In genomic region chr15:40695469-40695910, GRCh38 we compare ENCODE assay signal across 8 cellular contexts. TPM values are rescaled to one million over a fixed set of nuclear protein-coding genes. Genes with fewer than 3 reads are reported as not detected.
DNase-seq lines count a peak whose midpoint lies in the region; TF ChIP-seq lines count a peak whose summit lies in the region.

No MANE protein-coding gene starts in this region.

- H3K27ac Mint-ChIP-seq in H9 = peak overlapping the region in 2 of 3 experiments; percentile 88 to 99; a peak in 5 of 7 replicates

- H4K5ac ChIP-seq in H9 (ENCODE audit: insufficient read length, low read depth, low read length) = no peak overlapping the region

- H3K4me3 ChIP-seq in OCI-LY1 (ENCODE audit: low read depth, low read length, poor library complexity, severe bottlenecking) = peak overlapping the region; percentile 92
- peak overlapping the region; percentile 89 for H3K4me3 ChIP-seq in effector memory CD4-positive, alpha-beta T cell (ENCODE audit: insufficient read depth, low read depth, low read length, poor library complexity, severe bottlenecking)
- peak overlapping the region; percentile 94 to 99 for H3K4me3 ChIP-seq in muscle layer of duodenum (ENCODE audit: low read depth in 1 of 2, low read length in 2 of 2)

- H4K20me1 ChIP-seq in H9 (ENCODE audit: control insufficient read depth, insufficient read depth, insufficient read length) = no peaks in the 10 kb centered on the region
- no peaks in the 10 kb centered on the region for H4K20me1 ChIP-seq in OCI-LY1 (ENCODE audit: insufficient read depth, low read length)

- H3F3A ChIP-seq in OCI-LY1 (ENCODE audit: insufficient read depth, low read length) = no peaks in the 10 kb centered on the region; the same call in 1 of the 2 replicates

- H3K4me2 ChIP-seq in H9 (ENCODE audit: insufficient read depth, insufficient read length, low read length) = peak overlapping the region; percentile 83
- peak overlapping the region; percentile 87 for H3K4me2 ChIP-seq in OCI-LY1 (ENCODE audit: low read length)

- H3K23me2 ChIP-seq in H9 (ENCODE audit: insufficient read length, low read depth, low read length, poor library complexity, severe bottlenecking) = no peaks in the 10 kb centered on the region

- H3K79me1 ChIP-seq in H9 (ENCODE audit: insufficient read depth, low read depth, low read length, poor library complexity, severe bottlenecking) = no peaks in the 10 kb centered on the region

- peak overlapping the region; percentile 87 to 98 for H3K4me3 Mint-ChIP-seq in H9

- WGBS in H9 (ENCODE audit: extremely low coverage, insufficient read length, low lambda C conversion rate) = no CpG with 5 or more reads among the region's 25 CpGs

- H3K4me1 Mint-ChIP-seq in H9 = peaks cover 7 to 17% of the 10 kb centered on the region in 2 experiments

- no peak overlapping the region for H2BK15ac ChIP-seq in H9 (ENCODE audit: low read depth, low read length)

- peak overlapping the region; percentile 68 for H3K9ac ChIP-seq in H9 (ENCODE audit: extremely low read depth, insufficient read length, low read length)
- peak overlapping the region; percentile 85 for H3K9ac ChIP-seq in OCI-LY1 (ENCODE audit: low read length)

- H2BK120ac ChIP-seq in H9 (ENCODE audit: low read depth, low read length, poor library complexity, severe bottlenecking) = no peak overlapping the region

- H2BK12ac ChIP-seq in H9 (ENCODE audit: insufficient read length, low read depth, low read length) = no peak overlapping the region

- H3K14ac ChIP-seq in H9 (ENCODE audit: insufficient read depth, low read length) = peak overlapping the region; percentile 93

- peaks cover 8 to 34% (median 26%) of the 10 kb centered on the region in 3 experiments; a peak in 6 of 7 replicates for H3K36me3 Mint-ChIP-seq in H9 (ENCODE audit: insufficient read depth in 1 of 3, low read depth in 3 of 3)

- H4K8ac ChIP-seq in H9 (replicated peaks; ENCODE audit: insufficient read length, low read depth, low read length) = no peak overlapping the region

- H3K79me2 ChIP-seq in H9 (ENCODE audit: insufficient read depth, low read length) = no peaks in the 10 kb centered on the region; the same call in 1 of the 2 replicates
- peaks cover 11% of the 10 kb centered on the region for H3K79me2 ChIP-seq in OCI-LY1 (ENCODE audit: insufficient read depth, low read length)

- no peak overlapping the region for H3K56ac ChIP-seq in H9 (ENCODE audit: insufficient read length, low read depth, low read length)

- no peak overlapping the region for H4K91ac ChIP-seq in H9 (ENCODE audit: insufficient read length, low read depth, low read length)

- peaks cover 20% of the 10 kb centered on the region for H3K36me3 ChIP-seq in OCI-LY1 (ENCODE audit: insufficient read depth, low read length)
- no peaks in the 10 kb centered on the region for H3K36me3 ChIP-seq in effector memory CD4-positive, alpha-beta T cell (ENCODE audit: control insufficient read depth, insufficient read depth, low read length)
- H3K36me3 ChIP-seq in muscle layer of duodenum (ENCODE audit: control insufficient read depth in 1 of 2, insufficient read depth in 2 of 2, low read length in 2 of 2) = peaks cover 0 to 4% of the 10 kb centered on the region in 2 donors

- H3K9me3 ChIP-seq in H9 (ENCODE audit: control insufficient read depth, low read depth, low read length) (no peaks in the 10 kb centered on the region), OCI-LY1 (ENCODE audit: low read length) (no peaks in the 10 kb centered on the region), muscle layer of duodenum (ENCODE audit: control insufficient read depth in 1 of 2, low read length in 2 of 2) (no peaks in the 10 kb centered on the region)
- no peaks in the 10 kb centered on the region for H3K9me3 ChIP-seq in effector memory CD4-positive, alpha-beta T cell (ENCODE audit: control insufficient read depth, low read length)

- H3K27ac ChIP-seq in H9 (ENCODE audit: insufficient read length, low read depth, low read length) (peak overlapping the region; percentile 41), OCI-LY1 (ENCODE audit: low read depth, low read length, poor library complexity, severe bottlenecking) (peak overlapping the region; percentile 91), muscle layer of duodenum (ENCODE audit: low read length) (no peak overlapping the region), caudate nucleus (ENCODE audit: low read depth, low read length) (no peak overlapping the region)
- peak overlapping the region; percentile 94 for H3K27ac ChIP-seq in effector memory CD4-positive, alpha-beta T cell (ENCODE audit: insufficient read depth, low read length, poor library complexity, severe bottlenecking)

- H2AK5ac ChIP-seq in H9 (ENCODE audit: insufficient read length, low read length) = no peak overlapping the region

- peak overlapping the region; percentile 49 for H3K18ac ChIP-seq in H9 (ENCODE audit: insufficient read length, low read depth, low read length)

- TF ChIP-seq CTCF in GM10266 (IDR thresholded peaks at IDR 0.05; ENCODE audit: control insufficient read depth, insufficient read depth, low read depth, missing control alignments) (no peak), H9 (conservative IDR thresholded peaks at IDR 0.05) (no peak), OCI-LY1 (IDR thresholded peaks at IDR 0.05; ENCODE audit: low read length) (no peak)

- peak; percentile 35 for DNase-seq in GM10266 (ENCODE audit: extremely low spot score)
- DNase-seq in H9 = no peak
- no peak for DNase-seq in effector memory CD4-positive, alpha-beta T cell
- DNase-seq in NCI-H1105 treated with DMSO at 0.1 percent for 48 hours (lab: John Stamatoyannopoulos, UW) = no peak
- no peak for DNase-seq in Kasumi-1 (lab: John Stamatoyannopoulos, UW)
- no peak for DNase-seq in caudate nucleus (lab: John Stamatoyannopoulos, UW)

- H3K4me1 ChIP-seq in H9 (ENCODE audit: insufficient read depth, low read length) = no peaks in the 10 kb centered on the region; the same call in 1 of the 2 replicates
- peaks cover 18% of the 10 kb centered on the region for H3K4me1 ChIP-seq in OCI-LY1 (ENCODE audit: insufficient read depth, low read length, severe bottlenecking)
- peaks cover 7% of the 10 kb centered on the region for H3K4me1 ChIP-seq in effector memory CD4-positive, alpha-beta T cell (ENCODE audit: control insufficient read depth, insufficient read depth, low read length, poor library complexity, severe bottlenecking)
- peaks cover 3 to 6% of the 10 kb centered on the region in 2 donors for H3K4me1 ChIP-seq in muscle layer of duodenum (ENCODE audit: control insufficient read depth in 1 of 2, insufficient read depth in 2 of 2, low read length in 2 of 2)

- no peak overlapping the region for H2BK20ac ChIP-seq in H9 (ENCODE audit: low read depth, low read length, poor library complexity, severe bottlenecking)

- no peak overlapping the region for H2BK5ac ChIP-seq in H9 (ENCODE audit: insufficient read length, low read length)

- no peak overlapping the region for H3T11ph ChIP-seq in H9 (ENCODE audit: low read length)

- H3K27me3 Mint-ChIP-seq in H9 (ENCODE audit: low read depth) = no peaks in the 10 kb centered on the region; the same call in 1 of the 2 replicates

- no peaks in the 10 kb centered on the region; a peak in 1 of 5 replicates for H3K9me3 Mint-ChIP-seq in H9

- H3K4ac ChIP-seq in H9 (ENCODE audit: low read depth, low read length) = no peak overlapping the region

- H2AFZ ChIP-seq in H9 (ENCODE audit: low read length) = no peak overlapping the region
- H2AFZ ChIP-seq in OCI-LY1 (ENCODE audit: low read length) = no peak overlapping the region

- no peak overlapping the region for H3K23ac ChIP-seq in H9 (ENCODE audit: insufficient read length, low read depth, low read length)

- no peaks in the 10 kb centered on the region for H3K9me2 ChIP-seq in OCI-LY1 (ENCODE audit: low read depth, low read length)

- H3K27me3 ChIP-seq in H9 (ENCODE audit: insufficient read depth, low read length) (no peaks in the 10 kb centered on the region), OCI-LY1 (ENCODE audit: insufficient read depth, low read length) (no peaks in the 10 kb centered on the region), muscle layer of duodenum (ENCODE audit: low read depth, low read length) (no peaks in the 10 kb centered on the region)
- H3K27me3 ChIP-seq in effector memory CD4-positive, alpha-beta T cell (replicated peaks; ENCODE audit: control insufficient read depth, insufficient read depth, low read length, poor library complexity, severe bottlenecking) = no peaks in the 10 kb centered on the region

RNA-seq across cellular contexts. Expression of gene RAD51, which starts 0.5 kb away (rescaled TPM):
- total RNA-seq in H9 (2021) = 39.2 and 44.8 TPM in 2 replicates

RNA-seq across cellular contexts. Expression of gene RMDN3, which starts 59.6 kb away (rescaled TPM):
- total RNA-seq in H9 (2021) = 24.9 and 28.3 TPM in 2 replicates

Comparison
In these comparisons a context has a peak if more than half of its experiments do, and no peak if none do; other contexts are left out.
1. H3K27ac ChIP-seq: peak in H9 (single experiment), OCI-LY1 (single experiment) and effector memory CD4-positive, alpha-beta T cell (single experiment); none in muscle layer of duodenum (single experiment) and caudate nucleus (single experiment).
2. Peak in every context shown above with its lines, with median percentiles within 50 percentile points of each other: H3K4me3 ChIP-seq.